Comparison of ENCODE assay signal across 25 cellular contexts in genomic region chr4:94399721-94400120, GRCh38. TPM values are rescaled to one million over a fixed set of nuclear protein-coding genes. Genes with fewer than 3 reads are reported as not detected.
"Had no signal": no experiment of that assay in that cellular context is flagged by ENCODE, and none has a peak within 500 bp of the region (broad histone marks: within the 10 kb centered on the region; RNA-seq: fewer than 3 reads in every experiment).

No MANE protein-coding gene starts in this region.

- H3K27ac Mint-ChIP-seq: activated B cell treated with CpG ODN at 0.5 μM for 24 hours; activated CD4-positive, alpha-beta T cell treated with anti-CD3 and anti-CD28 coated beads, Interleukin-2, amount 10 ng/mL, durations not matched to agents 24 days and 14 days; activated CD8-positive, alpha-beta memory T cell treated with anti-CD3 and anti-CD28 coated beads, Interleukin-2, amount 10 ng/mL, durations not matched to agents 7 days and 5 days; activated naive CD4-positive, alpha-beta T cell treated with anti-CD3 and anti-CD28 coated beads, Interleukin-2, amount 50 U/mL, for 24 hours; activated T-cell treated with anti-CD3 and anti-CD28 coated beads, Interleukin-2, amount 50 U/mL, for 24 hours; activated T-helper 1 cell treated with anti-CD3 and anti-CD28 coated beads, Interleukin-12 subunit alpha, Interleukin-12 subunit beta, Interleukin-2, Interleukin-4 antibody, amounts not matched to agents 30 ng/mL and 10 ng/mL and 1 ng/mL, durations not matched to agents 14 hours and 24 hours and 36 hours; T-helper 17 cell had no signal

- H3K9me3 ChIP-seq: breast epithelium, Peyer's patch had no signal

- H3K36me3 Mint-ChIP-seq: activated naive CD4-positive, alpha-beta T cell treated with anti-CD3 and anti-CD28 coated beads, Interleukin-2, amount 50 U/mL, for 24 hours had no signal

- H3K9me3 Mint-ChIP-seq: activated B cell treated with CpG ODN at 0.5 μM for 24 hours; activated CD4-positive, alpha-beta T cell treated with anti-CD3 and anti-CD28 coated beads, Interleukin-2, amount 10 ng/mL, durations not matched to agents 24 days and 14 days; activated naive CD4-positive, alpha-beta T cell treated with anti-CD3 and anti-CD28 coated beads, Interleukin-2, amount 50 U/mL, for 24 hours; activated T-cell treated with anti-CD3 and anti-CD28 coated beads, Interleukin-2, amount 50 U/mL, for 24 hours; activated T-helper 1 cell treated with anti-CD3 and anti-CD28 coated beads, Interleukin-12 subunit alpha, Interleukin-12 subunit beta, Interleukin-2, Interleukin-4 antibody, amounts not matched to agents 30 ng/mL and 10 ng/mL and 1 ng/mL, durations not matched to agents 14 hours and 24 hours and 36 hours had no signal

- H3K4me3 ChIP-seq: breast epithelium, Peyer's patch had no signal

- H3K36me3 ChIP-seq: breast epithelium, Peyer's patch had no signal

- H3K4me1 Mint-ChIP-seq: activated B cell treated with CpG ODN at 0.5 μM for 24 hours; activated CD4-positive, alpha-beta T cell treated with anti-CD3 and anti-CD28 coated beads, Interleukin-2, amount 10 ng/mL, durations not matched to agents 24 days and 14 days; activated CD8-positive, alpha-beta memory T cell treated with anti-CD3 and anti-CD28 coated beads, Interleukin-2, amount 10 ng/mL, durations not matched to agents 7 days and 5 days; activated naive CD4-positive, alpha-beta T cell treated with anti-CD3 and anti-CD28 coated beads, Interleukin-2, amount 50 U/mL, for 24 hours; T-helper 17 cell had no signal

- H3K27me3 ChIP-seq: breast epithelium, Peyer's patch had no signal

- ATAC-seq: activated CD8-positive, alpha-beta memory T cell treated with anti-CD3 and anti-CD28 coated beads, Interleukin-2, amount 10 ng/mL, durations not matched to agents 7 days and 5 days; T-helper 17 cell had no signal

- DNase-seq: activated B cell treated with CpG ODN at 0.5 μM for 24 hours; activated CD4-positive, alpha-beta T cell treated with anti-CD3 and anti-CD28 coated beads for 1 hour; activated CD4-positive, alpha-beta T cell treated with anti-CD3 and anti-CD28 coated beads, Interleukin-2, amount 10 ng/mL, durations not matched to agents 24 days and 14 days; activated CD4-positive, alpha-beta T cell treated with anti-CD3 and anti-CD28 coated beads, Interleukin-2, amount 50 U/mL, for 48 hours; activated CD8-positive, alpha-beta memory T cell treated with anti-CD3 and anti-CD28 coated beads, Interleukin-2, amount 10 ng/mL, durations not matched to agents 7 days and 5 days; activated effector memory CD4-positive, alpha-beta T cell treated with Interleukin-2 at 50 U/mL for 16 hours; activated naive CD4-positive, alpha-beta T cell; activated T-cell treated with anti-CD3 and anti-CD28 coated beads, Interleukin-2, amount 50 U/mL, for 24 hours; aorta; Karpas-422; NCI-H1048; NCI-H146; NCI-H187 treated with DMSO at 0.1 percent for 48 hours; NCI-H2081 treated with DMSO at 0.1 percent for 48 hours; NCI-H526; NCI-H774; NK-92 treated with Interleukin-12 subunit alpha and Interleukin-12 subunit beta, amount 100 ng/mL, for 24 hours; Peyer's patch; SIG-M5; T-helper 17 cell; T-helper 9 cell had no signal

- H3K27me3 Mint-ChIP-seq: activated T-cell treated with anti-CD3 and anti-CD28 coated beads, Interleukin-2, amount 50 U/mL, for 24 hours had no signal

- H3K27ac ChIP-seq: breast epithelium, Peyer's patch, RWPE1 had no signal

- H3K4me1 ChIP-seq: breast epithelium, Peyer's patch had no signal

- H3K4me3 Mint-ChIP-seq: activated B cell treated with CpG ODN at 0.5 μM for 24 hours; activated CD4-positive, alpha-beta T cell treated with anti-CD3 and anti-CD28 coated beads, Interleukin-2, amount 10 ng/mL, durations not matched to agents 24 days and 14 days; activated CD8-positive, alpha-beta memory T cell treated with anti-CD3 and anti-CD28 coated beads, Interleukin-2, amount 10 ng/mL, durations not matched to agents 7 days and 5 days; activated naive CD4-positive, alpha-beta T cell treated with anti-CD3 and anti-CD28 coated beads, Interleukin-2, amount 50 U/mL, for 24 hours; activated T-cell treated with anti-CD3 and anti-CD28 coated beads, Interleukin-2, amount 50 U/mL, for 24 hours; activated T-helper 1 cell treated with anti-CD3 and anti-CD28 coated beads, Interleukin-12 subunit alpha, Interleukin-12 subunit beta, Interleukin-2, Interleukin-4 antibody, amounts not matched to agents 30 ng/mL and 10 ng/mL and 1 ng/mL, durations not matched to agents 14 hours and 24 hours and 36 hours; T-helper 17 cell had no signal

RNA-seq across cellular contexts. Expression of gene HPGDS, which starts 57.1 kb away (rescaled TPM):
- total RNA-seq: activated B cell treated with CpG ODN at 0.5 μM for 24 hours; activated CD4-positive, alpha-beta T cell treated with anti-CD3 and anti-CD28 coated beads, Interleukin-2, amount 10 ng/mL, durations not matched to agents 24 days and 14 days; activated T-helper 1 cell treated with anti-CD3 and anti-CD28 coated beads, Interleukin-12 subunit alpha, Interleukin-12 subunit beta, Interleukin-2, Interleukin-4 antibody, amounts not matched to agents 30 ng/mL and 10 ng/mL and 1 ng/mL, durations not matched to agents 14 hours and 24 hours and 36 hours had no signal
